In the genomic region with DNA sequence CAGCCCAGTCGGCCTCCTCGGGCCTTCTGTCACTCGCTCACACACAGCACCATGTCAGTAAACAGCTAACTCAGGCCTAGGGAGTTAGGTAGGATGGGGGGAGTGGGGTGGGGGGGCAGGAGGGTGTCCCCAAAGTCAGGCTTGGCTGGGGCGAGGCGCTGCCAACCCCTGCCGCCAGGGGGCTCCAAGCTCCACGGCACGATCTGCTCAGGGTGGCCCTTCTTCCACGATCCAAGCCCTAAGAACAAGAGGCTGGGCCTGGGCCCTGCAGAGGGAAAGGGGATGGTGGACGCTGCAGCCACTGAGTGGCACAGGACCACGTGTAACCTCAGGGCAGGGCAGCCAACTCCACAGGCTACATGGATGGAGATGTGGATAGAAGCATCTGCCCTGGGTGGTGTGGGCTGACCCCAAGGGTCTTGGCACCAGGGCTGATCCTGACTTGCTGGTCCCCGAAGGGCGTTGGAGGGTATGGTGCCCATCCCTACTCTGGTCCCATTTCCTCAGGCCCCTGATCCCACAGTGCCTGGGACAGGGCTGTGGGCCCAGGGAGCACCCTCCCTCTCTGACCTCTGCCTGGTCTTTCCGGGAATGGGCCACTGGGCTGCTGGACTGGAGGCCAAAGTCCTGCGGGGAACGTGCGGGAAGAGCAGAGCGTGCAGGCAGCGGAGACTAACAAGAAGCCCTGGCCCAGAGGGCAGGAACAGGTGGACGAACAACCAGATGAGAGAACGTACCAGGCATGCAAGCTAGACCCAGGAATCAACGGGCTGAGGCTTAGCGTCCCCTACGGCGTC, we compare ENCODE assay signal across 1 cellular context.
TF ChIP-seq lines count a peak whose summit lies in the region.

No MANE protein-coding gene starts in this region.

TF ChIP-seq in GM12878, 131 proteins besides CTCF, POLR2A, EP300 and RAD21:
- TF ChIP-seq CBFB (IDR thresholded peaks at IDR 0.05; ENCODE audit: low read depth) (no peak), NBN (IDR thresholded peaks at IDR 0.05) (no peak), POLR2AphosphoS2 (IDR thresholded peaks at IDR 0.05; ENCODE audit: low read depth, low read length) (peak; percentile 4; the same call in 1 of the 2 replicates), MXI1 (IDR thresholded peaks at IDR 0.05; ENCODE audit: low read depth, low read length) (no peak), MEF2B (IDR thresholded peaks at IDR 0.05; ENCODE audit: partially characterized antibody, poor library complexity, severe bottlenecking) (no peak), SMC3 (IDR thresholded peaks at IDR 0.05; ENCODE audit: borderline replicate concordance, low read length) (peak; percentile 78; the same call in 1 of the 2 replicates), MTA3 (IDR thresholded peaks at IDR 0.05; ENCODE audit: borderline replicate concordance, low read length) (no peak), YY1 (IDR thresholded peaks at IDR 0.05; ENCODE audit: low read depth, low read length) (peak; percentile 47; the same call in 1 of the 2 replicates), MTA2 (IDR thresholded peaks at IDR 0.05; ENCODE audit: low read depth) (no peak), SIN3A (IDR thresholded peaks at IDR 0.05; ENCODE audit: low read depth, low read length) (no peak), SUZ12 (IDR thresholded peaks at IDR 0.05; ENCODE audit: unreplicated experiment) (no peak), SUPT20H (IDR thresholded peaks at IDR 0.05; ENCODE audit: borderline replicate concordance, control insufficient read depth, low read depth, low read length) (no peak), PAX8 (IDR thresholded peaks at IDR 0.05) (no peak)
- TF ChIP-seq, protein P1, sequence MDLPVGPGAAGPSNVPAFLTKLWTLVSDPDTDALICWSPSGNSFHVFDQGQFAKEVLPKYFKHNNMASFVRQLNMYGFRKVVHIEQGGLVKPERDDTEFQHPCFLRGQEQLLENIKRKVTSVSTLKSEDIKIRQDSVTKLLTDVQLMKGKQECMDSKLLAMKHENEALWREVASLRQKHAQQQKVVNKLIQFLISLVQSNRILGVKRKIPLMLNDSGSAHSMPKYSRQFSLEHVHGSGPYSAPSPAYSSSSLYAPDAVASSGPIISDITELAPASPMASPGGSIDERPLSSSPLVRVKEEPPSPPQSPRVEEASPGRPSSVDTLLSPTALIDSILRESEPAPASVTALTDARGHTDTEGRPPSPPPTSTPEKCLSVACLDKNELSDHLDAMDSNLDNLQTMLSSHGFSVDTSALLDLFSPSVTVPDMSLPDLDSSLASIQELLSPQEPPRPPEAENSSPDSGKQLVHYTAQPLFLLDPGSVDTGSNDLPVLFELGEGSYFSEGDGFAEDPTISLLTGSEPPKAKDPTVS (IDR thresholded peaks at IDR 0.05; ENCODE audit: low read depth, low read length), result no peak
- TF ChIP-seq, protein P2, sequence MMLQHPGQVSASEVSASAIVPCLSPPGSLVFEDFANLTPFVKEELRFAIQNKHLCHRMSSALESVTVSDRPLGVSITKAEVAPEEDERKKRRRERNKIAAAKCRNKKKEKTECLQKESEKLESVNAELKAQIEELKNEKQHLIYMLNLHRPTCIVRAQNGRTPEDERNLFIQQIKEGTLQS (IDR thresholded peaks at IDR 0.05; ENCODE audit: borderline replicate concordance, extremely low read depth, low read depth, low read length), result no peak
- TF ChIP-seq, protein P3, sequence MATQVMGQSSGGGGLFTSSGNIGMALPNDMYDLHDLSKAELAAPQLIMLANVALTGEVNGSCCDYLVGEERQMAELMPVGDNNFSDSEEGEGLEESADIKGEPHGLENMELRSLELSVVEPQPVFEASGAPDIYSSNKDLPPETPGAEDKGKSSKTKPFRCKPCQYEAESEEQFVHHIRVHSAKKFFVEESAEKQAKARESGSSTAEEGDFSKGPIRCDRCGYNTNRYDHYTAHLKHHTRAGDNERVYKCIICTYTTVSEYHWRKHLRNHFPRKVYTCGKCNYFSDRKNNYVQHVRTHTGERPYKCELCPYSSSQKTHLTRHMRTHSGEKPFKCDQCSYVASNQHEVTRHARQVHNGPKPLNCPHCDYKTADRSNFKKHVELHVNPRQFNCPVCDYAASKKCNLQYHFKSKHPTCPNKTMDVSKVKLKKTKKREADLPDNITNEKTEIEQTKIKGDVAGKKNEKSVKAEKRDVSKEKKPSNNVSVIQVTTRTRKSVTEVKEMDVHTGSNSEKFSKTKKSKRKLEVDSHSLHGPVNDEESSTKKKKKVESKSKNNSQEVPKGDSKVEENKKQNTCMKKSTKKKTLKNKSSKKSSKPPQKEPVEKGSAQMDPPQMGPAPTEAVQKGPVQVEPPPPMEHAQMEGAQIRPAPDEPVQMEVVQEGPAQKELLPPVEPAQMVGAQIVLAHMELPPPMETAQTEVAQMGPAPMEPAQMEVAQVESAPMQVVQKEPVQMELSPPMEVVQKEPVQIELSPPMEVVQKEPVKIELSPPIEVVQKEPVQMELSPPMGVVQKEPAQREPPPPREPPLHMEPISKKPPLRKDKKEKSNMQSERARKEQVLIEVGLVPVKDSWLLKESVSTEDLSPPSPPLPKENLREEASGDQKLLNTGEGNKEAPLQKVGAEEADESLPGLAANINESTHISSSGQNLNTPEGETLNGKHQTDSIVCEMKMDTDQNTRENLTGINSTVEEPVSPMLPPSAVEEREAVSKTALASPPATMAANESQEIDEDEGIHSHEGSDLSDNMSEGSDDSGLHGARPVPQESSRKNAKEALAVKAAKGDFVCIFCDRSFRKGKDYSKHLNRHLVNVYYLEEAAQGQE (IDR thresholded peaks at IDR 0.05; ENCODE audit: low read depth, low read length), result no peak
- TF ChIP-seq, protein P4, sequence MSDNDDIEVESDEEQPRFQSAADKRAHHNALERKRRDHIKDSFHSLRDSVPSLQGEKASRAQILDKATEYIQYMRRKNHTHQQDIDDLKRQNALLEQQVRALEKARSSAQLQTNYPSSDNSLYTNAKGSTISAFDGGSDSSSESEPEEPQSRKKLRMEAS (IDR thresholded peaks at IDR 0.05; ENCODE audit: low read depth, low read length), result no peak
- TF ChIP-seq, protein P5, sequence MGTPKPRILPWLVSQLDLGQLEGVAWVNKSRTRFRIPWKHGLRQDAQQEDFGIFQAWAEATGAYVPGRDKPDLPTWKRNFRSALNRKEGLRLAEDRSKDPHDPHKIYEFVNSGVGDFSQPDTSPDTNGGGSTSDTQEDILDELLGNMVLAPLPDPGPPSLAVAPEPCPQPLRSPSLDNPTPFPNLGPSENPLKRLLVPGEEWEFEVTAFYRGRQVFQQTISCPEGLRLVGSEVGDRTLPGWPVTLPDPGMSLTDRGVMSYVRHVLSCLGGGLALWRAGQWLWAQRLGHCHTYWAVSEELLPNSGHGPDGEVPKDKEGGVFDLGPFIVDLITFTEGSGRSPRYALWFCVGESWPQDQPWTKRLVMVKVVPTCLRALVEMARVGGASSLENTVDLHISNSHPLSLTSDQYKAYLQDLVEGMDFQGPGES (IDR thresholded peaks at IDR 0.05), result no peak
TF ChIP-seq in GM12878: peak in this region for 3.
